Comparison of ENCODE assay signal across 8 cellular contexts in genomic region chr14:63852817-63853730, GRCh38. TPM values are rescaled to one million over a fixed set of nuclear protein-coding genes. Genes with fewer than 3 reads are reported as not detected.
A peak's percentile ranks its signal among the peaks of the same experiment; 100 is the strongest.
DNase-seq lines count a peak whose midpoint lies in the region; ATAC-seq and TF ChIP-seq lines count a peak whose summit lies in the region.

SYNE2 (plus strand) TSS chr14:63853004; CDS start chr14:63909149, 56,145 bp downstream.

- ATAC-seq in HG03378 (IDR thresholded peaks at IDR 0.05; ENCODE audit: unreplicated experiment): peak; percentile 57

- peak within 1 kb of the TSS; percentile 68 for H3K27ac ChIP-seq in epithelial cell of prostate

- peak in 9 of 14 donors; percentile 5 to 54 (median 23) for DNase-seq in C1 segment of cervical spinal cord (lab: John Stamatoyannopoulos, UW)
- peak; percentile 45 to 50 for DNase-seq in NOMO-1 (lab: John Stamatoyannopoulos, UW; ENCODE audit: unreplicated experiment in 2 of 2)
- peak; percentile 74 for DNase-seq in activated T-cell treated with anti-CD3 and anti-CD28 coated beads for 1 hour (ENCODE audit: low read depth)
- DNase-seq in epithelial cell of prostate (ENCODE audit: low read depth, low spot score): no peak
- DNase-seq in mucosa of gallbladder (ENCODE audit: low spot score): peak; percentile 77
- DNase-seq in stimulated activated CD8-positive, alpha-beta memory T cell treated with anti-CD3 and anti-CD28 coated beads, Interleukin-4, amount 100 ng/mL, for 48 hours: peak; percentile 86

- peak; percentile 76 for TF ChIP-seq POLR2A in GM19099 (IDR thresholded peaks at IDR 0.05; ENCODE audit: extremely low read depth, insufficient read length, low read depth)

RNA-seq across cellular contexts. Expression of gene SYNE2, which starts in this region (rescaled TPM):
- 85.7 TPM for total RNA-seq in mucosa of gallbladder
